ENCODE assay signal across 8 cellular contexts in genomic region chr11:68099474-68100405, GRCh38. TPM values are rescaled to one million over a fixed set of nuclear protein-coding genes. Genes with fewer than 3 reads are reported as not detected.
A peak's percentile ranks its signal among the peaks of the same experiment; 100 is the strongest.
DNase-seq lines count a peak whose midpoint lies in the region; ATAC-seq, FAIRE-seq and TF ChIP-seq lines count a peak whose summit lies in the region.

No MANE protein-coding gene starts in this region.

- TF ChIP-seq CTCF in CD14-positive monocyte (IDR thresholded peaks at IDR 0.05) (no peak), fibroblast of villous mesenchyme (IDR thresholded peaks at IDR 0.05; ENCODE audit: insufficient read depth, low read depth, low read length) (no peak), kidney (IDR thresholded peaks at IDR 0.05; ENCODE audit: borderline replicate concordance, extremely low read depth, insufficient read depth) (no peak)

- intact Hi-C loops in CD14-positive monocyte (cut with micrococcal nuclease) (no loop called here), kidney (cut with DNase I) (no loop called here)

- peak overlapping the region in 1 of 2 donors; percentile 26 for H3K27ac ChIP-seq in kidney (ENCODE audit: low read depth in 2 of 2, low read length in 2 of 2)

- H3K9me3 Mint-ChIP-seq in CD14-positive monocyte: no peaks in the 10 kb centered on the region

- no peak for DNase-seq in CD14-positive monocyte (ENCODE audit: low spot score)
- DNase-seq in HT1080 (ENCODE audit: low read depth): peak; percentile 25
- DNase-seq in activated CD4-positive, alpha-beta T cell treated with anti-CD3 and anti-CD28 coated beads for 1 hour: peak; percentile 12
- DNase-seq in fibroblast of villous mesenchyme (ENCODE audit: low read depth): peak; percentile 46
- DNase-seq in stimulated activated CD4-positive, alpha-beta T cell treated with anti-CD3 and anti-CD28 coated beads, Interleukin-2, amount 100 ng/mL, for 48 hours: peak; percentile 7 to 14
- DNase-seq in kidney: no peak
- DNase-seq in GF-D8 (lab: John Stamatoyannopoulos, UW): no peak

- H3K4me1 Mint-ChIP-seq in CD14-positive monocyte: peaks cover 17% of the 10 kb centered on the region

- peaks cover 0 to 2% (median 0%) of the 10 kb centered on the region in 3 donors for H3K27me3 Mint-ChIP-seq in CD14-positive monocyte (ENCODE audit: low read depth in 3 of 3)

- no peak for FAIRE-seq in kidney (lab: Jason Lieb, UNC)

- no peaks in the 10 kb centered on the region for H3K36me3 ChIP-seq in kidney (ENCODE audit: control insufficient read depth in 1 of 2, insufficient read depth in 2 of 2, low read length in 2 of 2)

- H3K9me3 ChIP-seq in kidney (ENCODE audit: control insufficient read depth in 1 of 2, low read length in 2 of 2): no peaks in the 10 kb centered on the region

- H3K36me3 Mint-ChIP-seq in CD14-positive monocyte: peaks cover 15 to 21% of the 10 kb centered on the region in 2 donors

- ATAC-seq in HG02588 (IDR thresholded peaks at IDR 0.05; ENCODE audit: unreplicated experiment): no peak

- H3K4me3 Mint-ChIP-seq in CD14-positive monocyte: peak overlapping the region; percentile 59 to 64

- peak overlapping the region in 5 of 7 donors; percentile 18 to 76 (median 59) for H3K27ac Mint-ChIP-seq in CD14-positive monocyte

- peaks cover 0 to 5% of the 10 kb centered on the region in 2 donors for H3K4me1 ChIP-seq in kidney (ENCODE audit: control insufficient read depth in 1 of 2, insufficient read depth in 1 of 2, low read depth in 1 of 2, low read length in 2 of 2)

- peak overlapping the region in 1 of 2 donors; percentile 14 for H3K9ac ChIP-seq in kidney (ENCODE audit: low read length in 2 of 2)

- no peak overlapping the region for H3K4me3 ChIP-seq in fibroblast of villous mesenchyme (ENCODE audit: low read depth, low read length)
- H3K4me3 ChIP-seq in kidney (ENCODE audit: low read length in 2 of 2): no peak overlapping the region

RNA-seq across cellular contexts. Expression of gene CHKA, which starts 21.4 kb away (rescaled TPM):
- 1 to 10 TPM; 2.8 to 5.7 TPM for polyA plus RNA-seq in CD14-positive monocyte
- 10.0 and 17.4 TPM in 2 replicates for total RNA-seq in HT1080 (2014; rRNA removed; shearing (Covaris generic))
- 5.5 and 5.6 TPM in 2 replicates for polyA plus RNA-seq in HT1080 (2015; cell fraction: cytosol; rRNA removed)
- 19.6 and 24.2 TPM in 2 replicates for polyA plus RNA-seq in HT1080 (2015; cell fraction: nucleus; rRNA removed)
- 10.8 and 11.9 TPM in 2 replicates for total RNA-seq in fibroblast of villous mesenchyme
- total RNA-seq in kidney: 26.3 TPM
- polyA plus RNA-seq in kidney (ENCODE audit: insufficient read depth, low read depth, low replicate concordance): 23.2 TPM

Comparison
In these comparisons a context has a peak if more than half of its experiments do, and no peak if none do; other contexts are left out.
1. DNase-seq: peak in HT1080 (single experiment), activated CD4-positive, alpha-beta T cell treated with anti-CD3 and anti-CD28 coated beads for 1 hour (single experiment), fibroblast of villous mesenchyme (single experiment) and stimulated activated CD4-positive, alpha-beta T cell treated with anti-CD3 and anti-CD28 coated beads, Interleukin-2, amount 100 ng/mL, for 48 hours (2 of 2); none in CD14-positive monocyte (single experiment), kidney (single experiment) and GF-D8 (single experiment).